In the genomic region with DNA sequence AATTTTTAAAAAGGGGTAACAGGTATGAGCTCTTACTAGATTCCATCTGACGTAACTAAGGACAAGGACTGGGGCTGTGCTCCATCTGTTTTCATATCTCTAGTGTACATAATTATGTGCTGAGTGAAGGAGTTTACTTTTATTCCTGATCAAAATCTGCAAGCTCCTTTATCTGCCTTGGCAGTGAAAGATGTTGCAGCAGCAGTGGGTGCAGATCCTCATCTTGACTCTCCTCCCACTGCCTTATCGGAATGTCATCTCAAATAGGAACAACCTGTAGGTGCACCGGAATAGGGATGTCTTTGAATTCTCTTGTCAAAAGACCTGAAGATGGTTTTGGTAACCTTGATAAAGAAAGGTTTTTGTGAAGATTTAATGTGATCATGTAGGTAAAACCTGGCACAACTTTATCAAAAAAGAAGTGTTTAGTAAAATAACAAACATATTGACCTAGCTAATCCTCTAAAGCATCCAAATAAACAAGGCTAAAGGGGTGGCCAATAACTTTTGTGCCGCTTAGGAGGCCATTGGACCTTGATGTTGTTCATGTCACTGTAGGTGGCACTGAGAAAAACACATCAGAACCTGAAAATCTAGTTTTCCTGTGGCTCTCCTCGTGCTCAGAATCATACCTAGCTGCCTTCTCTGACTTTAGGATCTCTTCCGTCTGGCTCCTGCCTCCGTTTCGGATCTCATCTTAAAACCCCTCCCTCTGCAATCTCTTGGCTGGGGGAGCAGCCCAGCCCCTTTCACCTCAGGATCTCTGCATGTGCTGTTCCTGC, we compare ENCODE assay signal across 12 cellular contexts. TPM values are rescaled to one million over a fixed set of nuclear protein-coding genes. Genes with fewer than 3 reads are reported as not detected.
DNase-seq lines count a peak whose midpoint lies in the region; TF ChIP-seq lines count a peak whose summit lies in the region.
"Had no signal": no experiment of that assay in that cellular context is flagged by ENCODE, and none has a peak within 500 bp of the region (broad histone marks: within the 10 kb centered on the region; RNA-seq: fewer than 3 reads in every experiment).

No MANE protein-coding gene starts in this region.

- H3K27me3 Mint-ChIP-seq in mesothelial cell of epicardium (ENCODE audit: low read depth) = no peaks in the 10 kb centered on the region
- H3K27me3 Mint-ChIP-seq in type B pancreatic cell = peaks cover 4% of the 10 kb centered on the region
- peaks cover 18% of the 10 kb centered on the region for H3K27me3 Mint-ChIP-seq in activated naive CD4-positive, alpha-beta T cell treated with anti-CD3 and anti-CD28 coated beads, Interleukin-2, amount 10 ng/mL, durations not matched to agents 7 days and 5 days

- no peak for TF ChIP-seq CTCF in LNCaP clone FGC (IDR thresholded peaks at IDR 0.05; ENCODE audit: control insufficient read depth, extremely low read depth, insufficient read depth)
- TF ChIP-seq CTCF in mesothelial cell of epicardium (IDR thresholded peaks at IDR 0.05; ENCODE audit: unreplicated experiment) = no peak
- TF ChIP-seq CTCF in type B pancreatic cell (conservative IDR thresholded peaks at IDR 0.05) = no peak

- peaks cover 15% of the 10 kb centered on the region for H3K9me3 Mint-ChIP-seq in mesothelial cell of epicardium
- no peaks in the 10 kb centered on the region for H3K9me3 Mint-ChIP-seq in type B pancreatic cell
- H3K9me3 Mint-ChIP-seq in activated naive CD4-positive, alpha-beta T cell treated with anti-CD3 and anti-CD28 coated beads, Interleukin-2, amount 10 ng/mL, durations not matched to agents 7 days and 5 days = peaks cover 5% of the 10 kb centered on the region

- no peak overlapping the region for H3K4me3 ChIP-seq in LNCaP clone FGC (ENCODE audit: low read depth, low read length)
- H3K4me3 ChIP-seq: GM23248 had no signal

- DNase-seq in LNCaP clone FGC (ENCODE audit: low read depth) (peak; percentile 73), SK-N-DZ (ENCODE audit: low spot score) (peak; percentile 24), mesothelial cell of epicardium (ENCODE audit: low spot score in 2 of 2, unreplicated experiment in 2 of 2) (no peak), type B pancreatic cell (ENCODE audit: extremely low spot score, unreplicated experiment) (no peak), NCI-H1105 treated with DMSO at 0.1 percent for 48 hours (lab: John Stamatoyannopoulos, UW) (no peak)
- no peak for DNase-seq in activated naive CD4-positive, alpha-beta T cell treated with anti-CD3 and anti-CD28 coated beads, Interleukin-2, amount 10 ng/mL, durations not matched to agents 7 days and 5 days
- DNase-seq in stimulated activated CD4-positive, alpha-beta T cell treated with anti-CD3 and anti-CD28 coated beads, Interleukin-4, amount 100 ng/mL, for 4 hours = no peak
- DNase-seq: Caco-2; CD8-positive, alpha-beta memory T cell; GM23248; H7 had no signal

- CTCF ChIA-PET in activated naive CD4-positive, alpha-beta T cell treated with anti-CD3 and anti-CD28 coated beads, Interleukin-2, amount 10 ng/mL, durations not matched to agents 7 days and 5 days (lab: Charles Lee) = interaction anchor here (0.8 to 1.6 kb wide), 2 partner anchors 11 to 57 kb away, joined by 3 to 4 read pairs; no protein-coding TSS in a partner anchor

- peak overlapping the region; percentile 77 for H3K27ac Mint-ChIP-seq in mesothelial cell of epicardium
- H3K27ac Mint-ChIP-seq in type B pancreatic cell = peak overlapping the region; percentile 67
- no peak overlapping the region for H3K27ac Mint-ChIP-seq in activated naive CD4-positive, alpha-beta T cell treated with anti-CD3 and anti-CD28 coated beads, Interleukin-2, amount 10 ng/mL, durations not matched to agents 7 days and 5 days

- H3K4me3 Mint-ChIP-seq in mesothelial cell of epicardium (no peak overlapping the region), type B pancreatic cell (peak overlapping the region; percentile 68)
- no peak overlapping the region for H3K4me3 Mint-ChIP-seq in activated naive CD4-positive, alpha-beta T cell treated with anti-CD3 and anti-CD28 coated beads, Interleukin-2, amount 10 ng/mL, durations not matched to agents 7 days and 5 days
- H3K4me3 Mint-ChIP-seq: CD8-positive, alpha-beta memory T cell had no signal

- H3K4me1 Mint-ChIP-seq in mesothelial cell of epicardium (peaks cover 36% of the 10 kb centered on the region), type B pancreatic cell (ENCODE audit: unreplicated experiment) (peaks cover 5% of the 10 kb centered on the region)
- H3K4me1 Mint-ChIP-seq in activated naive CD4-positive, alpha-beta T cell treated with anti-CD3 and anti-CD28 coated beads, Interleukin-2, amount 10 ng/mL, durations not matched to agents 7 days and 5 days = peaks cover 4% of the 10 kb centered on the region
- H3K4me1 Mint-ChIP-seq: CD8-positive, alpha-beta memory T cell had no signal

- peaks cover 7% of the 10 kb centered on the region for H3K36me3 Mint-ChIP-seq in mesothelial cell of epicardium
- H3K36me3 Mint-ChIP-seq in type B pancreatic cell = no peaks in the 10 kb centered on the region
- no peaks in the 10 kb centered on the region for H3K36me3 Mint-ChIP-seq in activated naive CD4-positive, alpha-beta T cell treated with anti-CD3 and anti-CD28 coated beads, Interleukin-2, amount 10 ng/mL, durations not matched to agents 7 days and 5 days

RNA-seq across cellular contexts. Expression of a gene that starts 19.0 kb away (rescaled TPM):
- 36.8 and 38.1 TPM in 2 replicates for polyA plus RNA-seq in SK-N-DZ (2014; cell fraction: cytosol; rRNA removed)
- 18.9 and 19.9 TPM in 2 replicates for polyA plus RNA-seq in SK-N-DZ (2014; cell fraction: nucleus; rRNA removed)
- total RNA-seq in mesothelial cell of epicardium (15.0 to 18.0 TPM (median 15.1 TPM) in 3 replicates), type B pancreatic cell (ENCODE audit: low replicate concordance) (16.9 and 25.6 TPM in 2 replicates)
- total RNA-seq: GM23248 had no signal
- polyA plus RNA-seq: BJ, GM23248 had no signal

Comparison
In these comparisons a context has a peak if more than half of its experiments do, and no peak if none do; other contexts are left out.
1. DNase-seq: peak in LNCaP clone FGC (single experiment) and SK-N-DZ (single experiment); none in mesothelial cell of epicardium (0 of 2), type B pancreatic cell (single experiment), NCI-H1105 treated with DMSO at 0.1 percent for 48 hours (single experiment), activated naive CD4-positive, alpha-beta T cell treated with anti-CD3 and anti-CD28 coated beads, Interleukin-2, amount 10 ng/mL, durations not matched to agents 7 days and 5 days (single experiment) and stimulated activated CD4-positive, alpha-beta T cell treated with anti-CD3 and anti-CD28 coated beads, Interleukin-4, amount 100 ng/mL, for 4 hours (0 of 2).